Comparison of ENCODE assay signal across 26 cellular contexts in genomic region chr11:15204766-15205165, GRCh38.
"Had no signal": no experiment of that assay in that cellular context is flagged by ENCODE, and none has a peak within 500 bp of the region (broad histone marks: within the 10 kb centered on the region; RNA-seq: fewer than 3 reads in every experiment).

No MANE protein-coding gene starts in this region.

- H3K27me3 Mint-ChIP-seq: activated CD4-positive, alpha-beta T cell treated with anti-CD3 and anti-CD28 coated beads, Interleukin-2, amount 10 ng/mL, durations not matched to agents 7 days and 5 days; activated naive CD4-positive, alpha-beta T cell treated with anti-CD3 and anti-CD28 coated beads, Interleukin-2, amount 50 U/mL, for 24 hours; activated naive CD8-positive, alpha-beta T cell treated with anti-CD3 and anti-CD28 coated beads for 36 hours had no signal

- DNase-seq: activated CD4-positive, alpha-beta memory T cell treated with anti-CD3 and anti-CD28 coated beads, Interleukin-2, amount 10 ng/mL, durations not matched to agents 7 days and 5 days; activated CD4-positive, alpha-beta T cell treated with anti-CD3 and anti-CD28 coated beads for 1 hour; activated CD4-positive, alpha-beta T cell treated with anti-CD3 and anti-CD28 coated beads for 4 hours; activated CD4-positive, alpha-beta T cell treated with anti-CD3 and anti-CD28 coated beads, Interleukin-2, amount 10 ng/mL, durations not matched to agents 7 days and 5 days; activated CD4-positive, alpha-beta T cell treated with anti-CD3 and anti-CD28 coated beads, Interleukin-2, amount 50 U/mL, for 4 hours; activated effector memory CD4-positive, alpha-beta T cell treated with anti-CD3 and anti-CD28 coated beads, Interleukin-2, amount 50 U/mL, for 16 hours; activated naive CD4-positive, alpha-beta T cell treated with anti-CD3 and anti-CD28 coated beads for 36 hours; activated naive CD8-positive, alpha-beta T cell treated with anti-CD3 and anti-CD28 coated beads for 36 hours; activated naive CD8-positive, alpha-beta T cell treated with anti-CD3 and anti-CD28 coated beads, Interleukin-2, amount 50 U/mL, for 24 hours; activated T-cell treated with anti-CD3 and anti-CD28 coated beads, Interleukin-2, amount 50 U/mL, for 1 hour; activated T-cell treated with anti-CD3 and anti-CD28 coated beads, Interleukin-2, amount 50 U/mL, for 48 hours; brain microvascular endothelial cell; dorsolateral prefrontal cortex; effector memory CD4-positive, alpha-beta T cell; erythroblast; foreskin keratinocyte; gastrocnemius medialis; glutamatergic neuron; heart left ventricle; T-helper 2 cell had no signal

- H3K4me1 Mint-ChIP-seq: activated CD4-positive, alpha-beta memory T cell treated with anti-CD3 and anti-CD28 coated beads, Interleukin-2, amount 10 ng/mL, durations not matched to agents 7 days and 5 days; activated CD4-positive, alpha-beta T cell treated with anti-CD3 and anti-CD28 coated beads, Interleukin-2, amount 10 ng/mL, durations not matched to agents 7 days and 5 days; activated naive CD4-positive, alpha-beta T cell treated with anti-CD3 and anti-CD28 coated beads, Interleukin-2, amount 50 U/mL, for 24 hours; activated naive CD8-positive, alpha-beta T cell treated with anti-CD3 and anti-CD28 coated beads for 36 hours; activated naive CD8-positive, alpha-beta T cell treated with anti-CD3 and anti-CD28 coated beads, Interleukin-2, amount 50 U/mL, for 24 hours; central memory CD8-positive, alpha-beta T cell; WTC11 had no signal

- H3K4me3 Mint-ChIP-seq: activated CD4-positive, alpha-beta memory T cell treated with anti-CD3 and anti-CD28 coated beads, Interleukin-2, amount 10 ng/mL, durations not matched to agents 7 days and 5 days; activated CD4-positive, alpha-beta T cell treated with anti-CD3 and anti-CD28 coated beads, Interleukin-2, amount 10 ng/mL, durations not matched to agents 7 days and 5 days; activated naive CD4-positive, alpha-beta T cell treated with anti-CD3 and anti-CD28 coated beads for 36 hours; activated naive CD4-positive, alpha-beta T cell treated with anti-CD3 and anti-CD28 coated beads, Interleukin-2, amount 50 U/mL, for 24 hours; activated naive CD8-positive, alpha-beta T cell treated with anti-CD3 and anti-CD28 coated beads for 36 hours; activated naive CD8-positive, alpha-beta T cell treated with anti-CD3 and anti-CD28 coated beads, Interleukin-2, amount 50 U/mL, for 24 hours; activated T-helper 1 cell treated with anti-CD3 and anti-CD28 coated beads, Interleukin-12 subunit alpha, Interleukin-12 subunit beta, Interleukin-2, Interleukin-4 antibody, amounts not matched to agents 30 ng/mL and 10 ng/mL and 1 ng/mL, durations not matched to agents 14 hours and 24 hours and 36 hours; central memory CD8-positive, alpha-beta T cell; dendritic cell treated with granulocyte-macrophage colony-stimulating factor and Interleukin-4, amounts not matched to agents 40 ng/mL and 50 ng/mL, for 4 days; WTC11 had no signal

- H3K27ac Mint-ChIP-seq: activated CD4-positive, alpha-beta memory T cell treated with anti-CD3 and anti-CD28 coated beads, Interleukin-2, amount 10 ng/mL, durations not matched to agents 7 days and 5 days; activated CD4-positive, alpha-beta T cell treated with anti-CD3 and anti-CD28 coated beads, Interleukin-2, amount 10 ng/mL, durations not matched to agents 7 days and 5 days; activated naive CD4-positive, alpha-beta T cell treated with anti-CD3 and anti-CD28 coated beads for 36 hours; activated naive CD4-positive, alpha-beta T cell treated with anti-CD3 and anti-CD28 coated beads, Interleukin-2, amount 50 U/mL, for 24 hours; activated naive CD8-positive, alpha-beta T cell treated with anti-CD3 and anti-CD28 coated beads for 36 hours; activated naive CD8-positive, alpha-beta T cell treated with anti-CD3 and anti-CD28 coated beads, Interleukin-2, amount 50 U/mL, for 24 hours; activated T-helper 1 cell treated with anti-CD3 and anti-CD28 coated beads, Interleukin-12 subunit alpha, Interleukin-12 subunit beta, Interleukin-2, Interleukin-4 antibody, amounts not matched to agents 30 ng/mL and 10 ng/mL and 1 ng/mL, durations not matched to agents 14 hours and 24 hours and 36 hours; activated T-helper 2 cell treated with anti-CD3 and anti-CD28 coated beads, Interferon-gamma antibody, Interleukin-2, Interleukin-4, amounts not matched to agents 10 μg/mL and 5 μg/mL and 100 μg/mL, durations not matched to agents 14 hours and 24 hours and 36 hours; dendritic cell treated with granulocyte-macrophage colony-stimulating factor and Interleukin-4, amounts not matched to agents 40 ng/mL and 50 ng/mL, for 4 days; WTC11 had no signal

- H3K9me3 Mint-ChIP-seq: activated CD4-positive, alpha-beta memory T cell treated with anti-CD3 and anti-CD28 coated beads, Interleukin-2, amount 10 ng/mL, durations not matched to agents 7 days and 5 days; activated CD4-positive, alpha-beta T cell treated with anti-CD3 and anti-CD28 coated beads, Interleukin-2, amount 10 ng/mL, durations not matched to agents 7 days and 5 days; activated naive CD4-positive, alpha-beta T cell treated with anti-CD3 and anti-CD28 coated beads for 36 hours; activated naive CD4-positive, alpha-beta T cell treated with anti-CD3 and anti-CD28 coated beads, Interleukin-2, amount 50 U/mL, for 24 hours; activated naive CD8-positive, alpha-beta T cell treated with anti-CD3 and anti-CD28 coated beads for 36 hours; activated naive CD8-positive, alpha-beta T cell treated with anti-CD3 and anti-CD28 coated beads, Interleukin-2, amount 50 U/mL, for 24 hours; activated T-helper 1 cell treated with anti-CD3 and anti-CD28 coated beads, Interleukin-12 subunit alpha, Interleukin-12 subunit beta, Interleukin-2, Interleukin-4 antibody, amounts not matched to agents 30 ng/mL and 10 ng/mL and 1 ng/mL, durations not matched to agents 14 hours and 24 hours and 36 hours; activated T-helper 2 cell treated with anti-CD3 and anti-CD28 coated beads, Interferon-gamma antibody, Interleukin-2, Interleukin-4, amounts not matched to agents 10 μg/mL and 5 μg/mL and 100 μg/mL, durations not matched to agents 14 hours and 24 hours and 36 hours; central memory CD8-positive, alpha-beta T cell; dendritic cell treated with granulocyte-macrophage colony-stimulating factor and Interleukin-4, amounts not matched to agents 40 ng/mL and 50 ng/mL, for 4 days; WTC11 had no signal

- ATAC-seq: activated naive CD8-positive, alpha-beta T cell treated with anti-CD3 and anti-CD28 coated beads, Interleukin-2, amount 50 U/mL, for 24 hours; foreskin keratinocyte; gastrocnemius medialis; heart left ventricle; WTC11 had no signal

- H3K36me3 Mint-ChIP-seq: activated naive CD4-positive, alpha-beta T cell treated with anti-CD3 and anti-CD28 coated beads, Interleukin-2, amount 50 U/mL, for 24 hours; activated naive CD8-positive, alpha-beta T cell treated with anti-CD3 and anti-CD28 coated beads for 36 hours; WTC11 had no signal
